Comparison of ENCODE assay signal across 8 cellular contexts in the genomic region with DNA sequence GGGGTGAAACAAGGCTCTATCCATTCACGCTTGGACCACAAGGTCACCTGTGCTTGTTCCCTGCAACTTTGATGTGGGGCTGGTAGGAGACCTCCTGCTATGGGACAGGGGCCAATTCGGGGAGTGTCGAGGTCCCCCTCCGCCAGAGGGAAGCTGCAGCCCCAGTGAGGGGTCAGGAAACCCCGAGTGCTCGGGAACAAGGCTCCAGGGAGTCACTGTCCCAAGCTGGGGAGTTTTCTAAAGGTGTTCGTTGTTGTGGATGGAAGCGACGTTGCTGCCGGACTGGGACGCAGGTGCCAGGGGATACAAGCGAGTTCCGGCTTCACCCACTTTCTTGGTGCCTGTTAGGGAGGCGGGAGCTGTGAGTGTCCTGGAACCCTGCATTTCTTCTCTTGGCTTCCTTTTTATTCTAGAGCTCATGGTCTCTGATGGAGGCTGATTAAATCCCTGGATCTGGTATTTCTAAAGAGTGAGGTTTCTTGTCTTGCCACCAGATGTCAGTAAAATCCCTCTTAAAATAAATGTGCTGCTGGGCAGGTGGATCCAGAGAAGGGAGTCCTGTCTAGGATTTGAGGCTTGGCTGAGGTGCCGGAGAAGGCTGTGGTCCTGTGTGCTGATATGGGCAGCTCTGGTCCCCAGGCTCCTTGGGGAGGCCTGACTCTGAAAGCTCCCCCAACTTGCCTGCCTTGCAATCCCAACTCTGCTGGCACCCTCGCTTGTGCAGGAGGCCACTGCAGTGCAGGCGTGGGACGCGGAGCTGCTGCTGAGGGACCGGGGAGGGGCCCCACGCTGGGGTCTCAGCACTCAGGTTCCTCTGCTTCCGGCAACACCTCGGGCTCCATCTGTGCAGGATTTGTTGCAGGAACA.
DNase-seq lines count a peak whose midpoint lies in the region; ATAC-seq and TF ChIP-seq lines count a peak whose summit lies in the region.

No MANE protein-coding gene starts in this region.

- intact Hi-C loops in prostate gland (cut with DNase I), result loop anchor here (2.0 to 5.0 kb wide), 2 partner anchors 1038 to 1132 kb away; no protein-coding TSS in a partner anchor

- TF ChIP-seq CTCF in GM12864 (IDR thresholded peaks at IDR 0.05; ENCODE audit: low read depth, low read length, missing control alignments), result peak; percentile 34
- peak in 3 of 4 experiments; percentile 55 to 61 (median 60) for TF ChIP-seq CTCF in gastroesophageal sphincter (IDR thresholded peaks at IDR 0.05)
- TF ChIP-seq CTCF in prostate gland (IDR thresholded peaks at IDR 0.05), result peak in 3 of 4 experiments; percentile 43 to 72 (median 58)

- H3K9me3 ChIP-seq in gastroesophageal sphincter (no peaks in the 10 kb centered on the region), prostate gland (no peaks in the 10 kb centered on the region)

- WGBS in gastroesophageal sphincter (ENCODE audit: low coverage in 1 of 2), 2 donors, result 50 to 59% methylated on average over 4 to 13 of the region's 23 CpGs
- WGBS in prostate gland, result 57% methylated on average over 23 of the region's 23 CpGs

- H3K4me1 ChIP-seq in gastroesophageal sphincter (no peaks in the 10 kb centered on the region), prostate gland (replicated peaks) (no peaks in the 10 kb centered on the region)

- TF ChIP-seq EP300 in gastroesophageal sphincter (IDR thresholded peaks at IDR 0.05), result no peak

- DNase-seq in GM12864 (ENCODE audit: low read depth) (no peak), NCI-H1092 (lab: John Stamatoyannopoulos, UW) (peak; percentile 81), SKM-1 treated with dmso at 0.1 percent for 144 hours (lab: John Stamatoyannopoulos, UW; ENCODE audit: unreplicated experiment) (peak; percentile 41), prostate gland (ENCODE audit: low spot score) (no peak), OCI-M2 (lab: John Stamatoyannopoulos, UW; ENCODE audit: unreplicated experiment) (no peak)
- no peak for DNase-seq in activated naive CD4-positive, alpha-beta T cell treated with Interleukin-2 at 50 U/mL for 16 hours

- TF ChIP-seq POLR2A in gastroesophageal sphincter (IDR thresholded peaks at IDR 0.05), result no peak
- TF ChIP-seq POLR2A in prostate gland (IDR thresholded peaks at IDR 0.05), result no peak

- ATAC-seq in gastroesophageal sphincter (no peak), HG03354 (IDR thresholded peaks at IDR 0.05; ENCODE audit: poor library complexity, severe bottlenecking, unreplicated experiment) (no peak)

- H3K27me3 ChIP-seq in gastroesophageal sphincter, result peaks cover 30% of the 10 kb centered on the region
- H3K27me3 ChIP-seq in prostate gland (replicated peaks; ENCODE audit: insufficient read depth), result no peaks in the 10 kb centered on the region

- H3K4me3 ChIP-seq in GM12864 (ENCODE audit: low read depth, low read length), result no peak overlapping the region
- no peak overlapping the region for H3K4me3 ChIP-seq in gastroesophageal sphincter
- no peak overlapping the region for H3K4me3 ChIP-seq in prostate gland

- H3K36me3 ChIP-seq in gastroesophageal sphincter (no peaks in the 10 kb centered on the region), prostate gland (no peaks in the 10 kb centered on the region)

- H3K27ac ChIP-seq in gastroesophageal sphincter (no peak overlapping the region), prostate gland (no peak overlapping the region)

Comparison
In these comparisons a context has a peak if more than half of its experiments do, and no peak if none do; other contexts are left out.
1. DNase-seq: peak in NCI-H1092 (single experiment) and SKM-1 treated with dmso at 0.1 percent for 144 hours (single experiment); none in GM12864 (single experiment), prostate gland (single experiment), activated naive CD4-positive, alpha-beta T cell treated with Interleukin-2 at 50 U/mL for 16 hours (single experiment) and OCI-M2 (single experiment).
2. Peak in every context shown above with its lines, with median percentiles within 50 percentile points of each other: CTCF ChIP-seq.